ENCODE assay signal across 17 cellular contexts in the genomic region with DNA sequence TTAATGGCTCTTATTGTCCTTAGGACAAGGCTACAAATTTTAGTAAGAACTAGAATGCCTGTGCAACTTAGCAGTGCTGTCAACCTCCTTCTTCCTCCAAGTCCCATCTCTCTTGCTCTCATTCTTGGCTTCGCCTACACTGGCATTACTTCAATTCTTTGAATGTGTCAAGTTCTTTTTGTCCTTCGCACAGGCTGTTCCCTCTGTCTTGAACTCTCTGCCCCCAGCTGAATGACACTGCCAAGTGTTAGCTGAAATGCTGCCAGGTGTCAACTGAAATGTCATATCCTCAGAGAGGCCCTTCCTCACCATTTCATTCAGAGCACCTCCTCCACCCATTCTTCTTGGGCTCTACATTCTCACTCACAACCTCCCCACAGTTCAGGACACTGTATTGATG.
"Had no signal": no experiment of that assay in that cellular context is flagged by ENCODE, and none has a peak within 500 bp of the region (broad histone marks: within the 10 kb centered on the region; RNA-seq: fewer than 3 reads in every experiment).

No MANE protein-coding gene starts in this region.

- H3K4me1 Mint-ChIP-seq: activated B cell treated with CpG ODN at 0.5 μM for 24 hours; activated CD4-positive, alpha-beta T cell treated with anti-CD3 and anti-CD28 coated beads for 36 hours had no signal

- H3K4me3 ChIP-seq: pancreas, sigmoid colon, spleen, upper lobe of right lung had no signal

- H3K36me3 ChIP-seq: pancreas, sigmoid colon, spleen, upper lobe of right lung had no signal

- H3K4me1 ChIP-seq: pancreas, sigmoid colon, spleen, upper lobe of right lung had no signal

- H3K9me3 ChIP-seq: pancreas, sigmoid colon, spleen, upper lobe of right lung had no signal

- H3K27ac ChIP-seq: pancreas, sigmoid colon, spleen, upper lobe of right lung had no signal

- ATAC-seq: activated CD4-positive, alpha-beta T cell treated with anti-CD3 and anti-CD28 coated beads for 36 hours; activated T-cell treated with anti-CD3 and anti-CD28 coated beads, Interleukin-2, amount 50 U/mL, for 72 hours; left lobe of liver; natural killer cell treated with Interleukin-12 subunit alpha and Interleukin-12 subunit beta and Interleukin-15 and Interleukin-18, amount 100 ng/mL, for 72 hours; pancreas; upper lobe of right lung had no signal

- DNase-seq: activated B cell treated with CpG ODN at 0.5 μM for 24 hours; activated CD4-positive, alpha-beta T cell treated with anti-CD3 and anti-CD28 coated beads for 36 hours; activated CD4-positive, alpha-beta T cell treated with anti-CD3 and anti-CD28 coated beads, Interleukin-2, amount 50 U/mL, for 48 hours; activated effector memory CD4-positive, alpha-beta T cell treated with Interleukin-2 at 50 U/mL for 16 hours; activated naive CD4-positive, alpha-beta T cell treated with anti-CD3 and anti-CD28 coated beads for 36 hours; activated naive CD8-positive, alpha-beta T cell treated with anti-CD3 and anti-CD28 coated beads, Interleukin-2, amount 10 ng/mL, durations not matched to agents 7 days and 5 days; activated T-cell treated with anti-CD3 and anti-CD28 coated beads, Interleukin-2, amount 50 U/mL, for 72 hours; amniotic stem cell; pancreas; sigmoid colon; spleen; stimulated activated CD4-positive, alpha-beta T cell treated with anti-CD3 and anti-CD28 coated beads, Interleukin-4, amount 100 ng/mL, for 24 hours; stimulated activated naive CD4-positive, alpha-beta T cell treated with Interleukin-2 at 50 U/mL for 16 hours; T-helper 9 cell; upper lobe of right lung had no signal

- H3K4me3 Mint-ChIP-seq: activated B cell treated with CpG ODN at 0.5 μM for 24 hours; activated CD4-positive, alpha-beta T cell treated with anti-CD3 and anti-CD28 coated beads for 36 hours; activated naive CD4-positive, alpha-beta T cell treated with anti-CD3 and anti-CD28 coated beads for 36 hours; activated naive CD8-positive, alpha-beta T cell treated with anti-CD3 and anti-CD28 coated beads, Interleukin-2, amount 10 ng/mL, durations not matched to agents 7 days and 5 days; activated T-cell treated with anti-CD3 and anti-CD28 coated beads, Interleukin-2, amount 50 U/mL, for 72 hours; natural killer cell treated with Interleukin-12 subunit alpha and Interleukin-12 subunit beta and Interleukin-15 and Interleukin-18, amount 100 ng/mL, for 72 hours had no signal

- H3K27ac Mint-ChIP-seq: activated B cell treated with CpG ODN at 0.5 μM for 24 hours; activated CD4-positive, alpha-beta T cell treated with anti-CD3 and anti-CD28 coated beads for 36 hours; activated naive CD4-positive, alpha-beta T cell treated with anti-CD3 and anti-CD28 coated beads for 36 hours; activated naive CD8-positive, alpha-beta T cell treated with anti-CD3 and anti-CD28 coated beads, Interleukin-2, amount 10 ng/mL, durations not matched to agents 7 days and 5 days; activated T-cell treated with anti-CD3 and anti-CD28 coated beads, Interleukin-2, amount 50 U/mL, for 72 hours; natural killer cell treated with Interleukin-12 subunit alpha and Interleukin-12 subunit beta and Interleukin-15 and Interleukin-18, amount 100 ng/mL, for 72 hours had no signal

- H3K36me3 Mint-ChIP-seq: activated naive CD8-positive, alpha-beta T cell treated with anti-CD3 and anti-CD28 coated beads, Interleukin-2, amount 10 ng/mL, durations not matched to agents 7 days and 5 days; natural killer cell treated with Interleukin-12 subunit alpha and Interleukin-12 subunit beta and Interleukin-15 and Interleukin-18, amount 100 ng/mL, for 72 hours had no signal

- H3K27me3 ChIP-seq: pancreas, sigmoid colon, upper lobe of right lung had no signal

- H3K9me3 Mint-ChIP-seq: activated B cell treated with CpG ODN at 0.5 μM for 24 hours; activated naive CD4-positive, alpha-beta T cell treated with anti-CD3 and anti-CD28 coated beads for 36 hours; activated naive CD8-positive, alpha-beta T cell treated with anti-CD3 and anti-CD28 coated beads, Interleukin-2, amount 10 ng/mL, durations not matched to agents 7 days and 5 days; activated T-cell treated with anti-CD3 and anti-CD28 coated beads, Interleukin-2, amount 50 U/mL, for 72 hours; natural killer cell treated with Interleukin-12 subunit alpha and Interleukin-12 subunit beta and Interleukin-15 and Interleukin-18, amount 100 ng/mL, for 72 hours had no signal
